ENCODE assay signal across 8 cellular contexts in genomic region chr15:42494998-42495360, GRCh38. TPM values are rescaled to one million over a fixed set of nuclear protein-coding genes. Genes with fewer than 3 reads are reported as not detected.
A peak's percentile ranks its signal among the peaks of the same experiment; 100 is the strongest.
DNase-seq lines count a peak whose midpoint lies in the region; ATAC-seq and TF ChIP-seq lines count a peak whose summit lies in the region.

No MANE protein-coding gene starts in this region.

- POLR2A ChIA-PET in OCI-LY7 (lab: Charles Lee) = interaction anchor here (0.6 to 1.3 kb wide), 6 partner anchors 11 to 137 kb away, joined by 3 to 6 read pairs (median 4); no protein-coding TSS in a partner anchor

- H3K9me3 Mint-ChIP-seq in immature natural killer cell = no peaks in the 10 kb centered on the region

- no peak for TF ChIP-seq POLR2A in breast epithelium (IDR thresholded peaks at IDR 0.05)

- H3K9me3 ChIP-seq in OCI-LY7 (ENCODE audit: low read length) (no peaks in the 10 kb centered on the region), breast epithelium (no peaks in the 10 kb centered on the region), skeletal muscle satellite cell (replicated peaks; ENCODE audit: low read length) (no peaks in the 10 kb centered on the region)

- peaks cover 24% of the 10 kb centered on the region; the same call in 1 of the 2 replicates for H3K79me2 ChIP-seq in OCI-LY7 (ENCODE audit: insufficient read depth, low read depth, low read length)

- H3K36me3 Mint-ChIP-seq in immature natural killer cell = no peaks in the 10 kb centered on the region

- no peaks in the 10 kb centered on the region for H4K20me1 ChIP-seq in OCI-LY7 (ENCODE audit: insufficient read depth, low read length)

- H3K27ac Mint-ChIP-seq in immature natural killer cell = peak overlapping the region; percentile 89 to 96 (median 96)

- peak overlapping the region; percentile 86 for H3K4me3 ChIP-seq in OCI-LY7 (ENCODE audit: low read depth, low read length, poor library complexity, severe bottlenecking)
- H3K4me3 ChIP-seq in breast epithelium = peak overlapping the region; percentile 67 to 84 (median 75)
- peak overlapping the region; percentile 90 for H3K4me3 ChIP-seq in skeletal muscle satellite cell (ENCODE audit: low read length)

- H3K27me3 ChIP-seq in breast epithelium = no peaks in the 10 kb centered on the region
- H3K27me3 ChIP-seq in skeletal muscle satellite cell (ENCODE audit: control insufficient read depth, insufficient read depth, low read length) = no peaks in the 10 kb centered on the region

- H3K4me1 ChIP-seq in OCI-LY7 (ENCODE audit: insufficient read depth, low read length, poor library complexity, severe bottlenecking) = peaks cover 60% of the 10 kb centered on the region
- H3K4me1 ChIP-seq in breast epithelium = peaks cover 0 to 11% of the 10 kb centered on the region in 2 donors
- peaks cover 41% of the 10 kb centered on the region for H3K4me1 ChIP-seq in skeletal muscle satellite cell (ENCODE audit: control insufficient read depth, insufficient read depth, low read length)

- peak overlapping the region; percentile 94 for H3K9ac ChIP-seq in skeletal muscle satellite cell (ENCODE audit: low read depth, low read length)

- H3K4me1 Mint-ChIP-seq in immature natural killer cell = peaks cover 47 to 60% of the 10 kb centered on the region in 2 donors

- no peak for ATAC-seq in GM21717 (IDR thresholded peaks at IDR 0.05; ENCODE audit: unreplicated experiment)

- peak overlapping the region; percentile 76 for H3K4me2 ChIP-seq in OCI-LY7 (ENCODE audit: low read length)
- peak overlapping the region; percentile 86 for H3K4me2 ChIP-seq in skeletal muscle satellite cell (ENCODE audit: low read length)

- H2AFZ ChIP-seq in OCI-LY7 (ENCODE audit: low read length) = peak overlapping the region; percentile 55; the same call in 1 of the 2 replicates

- H3K36me3 ChIP-seq in OCI-LY7 (ENCODE audit: insufficient read depth, low read length) = no peaks in the 10 kb centered on the region
- no peaks in the 10 kb centered on the region for H3K36me3 ChIP-seq in breast epithelium
- H3K36me3 ChIP-seq in skeletal muscle satellite cell (ENCODE audit: insufficient read depth, low read length) = no peaks in the 10 kb centered on the region

- BruUV-seq in OCI-LY7 (replicated peaks; lab: Mats Ljungman, UMichigan) = no TSS peak

- peaks cover 6 to 10% (median 10%) of the 10 kb centered on the region in 3 donors for H3K27me3 Mint-ChIP-seq in immature natural killer cell (ENCODE audit: low read depth in 3 of 3)

- DNase-seq in NCI-H2227 (lab: John Stamatoyannopoulos, UW; ENCODE audit: unreplicated experiment) = peak; percentile 35
- DNase-seq in NCI-H2227 treated with DMSO at 0.1 percent for 48 hours (lab: John Stamatoyannopoulos, UW) = no peak
- DNase-seq in OCI-LY7 (ENCODE audit: low spot score) = no peak
- DNase-seq in breast epithelium (ENCODE audit: low spot score in 2 of 2) = no peak
- no peak for DNase-seq in immature natural killer cell
- DNase-seq in germinal center (ENCODE audit: low spot score) = no peak

- TF ChIP-seq CTCF in OCI-LY7 (conservative IDR thresholded peaks at IDR 0.05; ENCODE audit: low read length) = no peak
- no peak for TF ChIP-seq CTCF in breast epithelium (IDR thresholded peaks at IDR 0.05)

- intact Hi-C loops in OCI-LY7 (cut with micrococcal nuclease; ENCODE audit: unreplicated experiment) (no loop called here), breast epithelium (cut with DNase I; ENCODE audit: low total_unique reads) (no loop called here)

- CTCF ChIA-PET in OCI-LY7 (lab: Charles Lee; ENCODE audit: unreplicated experiment) = no interaction called here

- H3K27ac ChIP-seq in OCI-LY7 (ENCODE audit: low read depth, low read length, poor library complexity, severe bottlenecking) (peak overlapping the region; percentile 27), breast epithelium (peak overlapping the region; percentile 94)

- no peaks in the 10 kb centered on the region for H3K9me2 ChIP-seq in OCI-LY7 (ENCODE audit: insufficient read depth, low read length)

- H3K4me3 Mint-ChIP-seq in immature natural killer cell = peak overlapping the region; percentile 93 to 99 (median 96)

RNA-seq across cellular contexts. Expression of gene SNAP23, which starts 0.5 kb away (rescaled TPM):
- total RNA-seq in OCI-LY7 (2014; rRNA removed; shearing (Covaris generic)) = 19.9 and 49.1 TPM in 2 replicates
- total RNA-seq in OCI-LY7 (2022) = 48.3 and 54.1 TPM in 2 replicates
- 10 to 100 TPM; 75.8 to 88.0 (median 76.0) TPM for total RNA-seq in breast epithelium
- polyA plus RNA-seq in immature natural killer cell = 10 to 100 TPM; 79.2 to 95.4 (median 85.8) TPM
- total RNA-seq in skeletal muscle satellite cell (2012; rRNA removed) = 57.9 and 83.1 TPM in 2 replicates

RNA-seq across cellular contexts. Expression of gene ZNF106, which starts 4.0 kb away (rescaled TPM):
- 30.5 and 30.8 TPM in 2 replicates for total RNA-seq in OCI-LY7 (2014; rRNA removed; shearing (Covaris generic))
- 66.4 and 82.6 TPM in 2 replicates for total RNA-seq in OCI-LY7 (2022)
- total RNA-seq in breast epithelium = 100 to 1,000 TPM in 1 of 3 donors, 10 to 100 TPM in 2; 59.6 to 151 (median 60.0) TPM
- polyA plus RNA-seq in immature natural killer cell = 10 to 100 TPM; 20.3 to 65.5 (median 21.7) TPM
- 61.8 and 72.5 TPM in 2 replicates for total RNA-seq in skeletal muscle satellite cell (2012; rRNA removed)

RNA-seq across cellular contexts. Expression of gene LRRC57, which starts 53.6 kb away (rescaled TPM):
- total RNA-seq in OCI-LY7 (2014; rRNA removed; shearing (Covaris generic)) = 17.9 and 18.5 TPM in 2 replicates
- total RNA-seq in OCI-LY7 (2022) (21.1 and 29.0 TPM in 2 replicates), breast epithelium (10 to 100 TPM; 20.3 to 23.3 (median 23.3) TPM)
- polyA plus RNA-seq in immature natural killer cell = 10 to 100 TPM in 1 of 3 donors, 1 to 10 TPM in 2; 1.2 to 14.0 (median 8.6) TPM
- total RNA-seq in skeletal muscle satellite cell (2012; rRNA removed) = 9.1 and 9.6 TPM in 2 replicates

RNA-seq across cellular contexts. Expression of gene HAUS2, which starts 53.7 kb away (rescaled TPM):
- total RNA-seq in OCI-LY7 (2014; rRNA removed; shearing (Covaris generic)) = 44.9 and 50.4 TPM in 2 replicates
- 40.3 and 43.7 TPM in 2 replicates for total RNA-seq in OCI-LY7 (2022)
- 10 to 100 TPM; 29.3 to 42.1 (median 30.2) TPM for total RNA-seq in breast epithelium
- 10 to 100 TPM; 18.5 to 37.0 (median 31.5) TPM for polyA plus RNA-seq in immature natural killer cell
- 25.1 and 29.2 TPM in 2 replicates for total RNA-seq in skeletal muscle satellite cell (2012; rRNA removed)
